ENCODE assay signal across 17 cellular contexts in genomic region chr3:21392521-21392920, GRCh38.
A peak's percentile ranks its signal among the peaks of the same experiment; 100 is the strongest.
DNase-seq lines count a peak whose midpoint lies in the region; TF ChIP-seq lines count a peak whose summit lies in the region.
"Had no signal": no experiment of that assay in that cellular context is flagged by ENCODE, and none has a peak within 500 bp of the region (broad histone marks: within the 10 kb centered on the region; RNA-seq: fewer than 3 reads in every experiment).

No MANE protein-coding gene starts in this region.

- intact Hi-C loops in colonic mucosa (cut with DNase I) = no loop called here

- H3K27ac ChIP-seq in colonic mucosa = no peak overlapping the region
- H3K27ac ChIP-seq: BLaER1 treated with 17β-estradiol and CSF1 and Interleukin-3, amounts not matched to agents 10 nM and 100 nM had no signal

- TF ChIP-seq CTCF in colonic mucosa (IDR thresholded peaks at IDR 0.05) = no peak

- DNase-seq in Caki2 (ENCODE audit: low read depth) (peak; percentile 46), NCI-H226 (peak; percentile 32), glomerular visceral epithelial cell (ENCODE audit: extremely low spot score) (peak; percentile 49), renal cortical epithelial cell (ENCODE audit: low read depth) (peak; percentile 90), amniotic stem cell (lab: John Stamatoyannopoulos, UW) (no peak), medulla oblongata (ENCODE audit: extremely low spot score) (no peak), colonic mucosa (no peak)
- DNase-seq in activated CD4-positive, alpha-beta T cell treated with anti-CD3 and anti-CD28 coated beads for 48 hours = no peak
- DNase-seq: DMS153, Karpas-422, MM.1S, NCI-H1105 treated with DMSO at 0.1 percent for 48 hours, NCI-H1930, NCI-H2171, NCI-H774, Right ventricle myocardium superior had no signal

- in situ Hi-C loops in Caki2 (cut with HindIII; ENCODE audit: low pct_unique_long_range_greater_than_20kb, low sequenced_read_pairs) = no loop called here

- H3K9ac ChIP-seq in colonic mucosa (ENCODE audit: low read depth in 2 of 2, low read length in 2 of 2) = no peak overlapping the region
- H3K9ac ChIP-seq: BLaER1 treated with 17β-estradiol and CSF1 and Interleukin-3, amounts not matched to agents 10 nM and 100 nM had no signal

- no peak overlapping the region for H3K4me3 ChIP-seq in colonic mucosa
- H3K4me3 ChIP-seq: BLaER1 treated with 17β-estradiol and CSF1 and Interleukin-3, amounts not matched to agents 10 nM and 100 nM had no signal

- H3K9me3 ChIP-seq in colonic mucosa = no peaks in the 10 kb centered on the region

- H3K4me1 ChIP-seq in colonic mucosa = no peaks in the 10 kb centered on the region
- H3K4me1 ChIP-seq: BLaER1 treated with 17β-estradiol and CSF1 and Interleukin-3, amounts not matched to agents 10 nM and 100 nM had no signal

- H3K27me3 ChIP-seq in colonic mucosa = no peaks in the 10 kb centered on the region
- H3K27me3 ChIP-seq: BLaER1 treated with 17β-estradiol and CSF1 and Interleukin-3, amounts not matched to agents 10 nM and 100 nM had no signal

- no peaks in the 10 kb centered on the region for H3K36me3 ChIP-seq in colonic mucosa
- H3K36me3 ChIP-seq: BLaER1 treated with 17β-estradiol and CSF1 and Interleukin-3, amounts not matched to agents 10 nM and 100 nM had no signal

Comparison
In these comparisons a context has a peak if more than half of its experiments do, and no peak if none do; other contexts are left out.
1. DNase-seq: peak in Caki2 (single experiment), NCI-H226 (single experiment), glomerular visceral epithelial cell (single experiment) and renal cortical epithelial cell (single experiment); none in amniotic stem cell (single experiment), medulla oblongata (single experiment), activated CD4-positive, alpha-beta T cell treated with anti-CD3 and anti-CD28 coated beads for 48 hours (single experiment) and colonic mucosa (single experiment).